Comparison of ENCODE assay signal across 2 cellular contexts in the genomic region with DNA sequence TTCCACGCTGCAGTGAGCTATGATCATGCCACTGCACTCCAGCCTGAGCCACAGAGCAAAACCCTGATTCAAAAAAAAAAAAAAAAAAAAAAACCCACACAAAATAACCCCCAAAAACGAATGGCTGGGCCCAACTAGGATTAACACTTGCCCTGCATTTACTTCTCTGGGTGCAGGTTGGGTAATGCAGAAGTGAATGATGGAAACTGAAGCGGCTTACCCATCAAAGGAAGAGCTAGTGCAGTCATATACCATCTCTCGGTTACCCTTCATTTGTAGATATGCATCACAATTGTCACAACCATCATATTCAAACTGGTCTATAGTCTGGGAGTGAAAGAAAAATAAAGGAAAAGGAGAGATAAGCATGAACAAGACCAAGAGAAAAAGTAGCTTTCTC.
TF ChIP-seq lines count a peak whose summit lies in the region.

No MANE protein-coding gene starts in this region.

TF ChIP-seq in SK-N-SH, 30 proteins besides CTCF, POLR2A, EP300 and RAD21:
- TF ChIP-seq SIN3A (IDR thresholded peaks at IDR 0.05; ENCODE audit: borderline replicate concordance, low read depth, low read length) = no peak
- no peak for TF ChIP-seq NRF1 (IDR thresholded peaks at IDR 0.05; ENCODE audit: low read depth, low read length)
- TF ChIP-seq ELF1 (IDR thresholded peaks at IDR 0.05) = no peak
- no peak for TF ChIP-seq TCF12 (IDR thresholded peaks at IDR 0.05)
- TF ChIP-seq FOXM1 (IDR thresholded peaks at IDR 0.05; ENCODE audit: low read depth) = no peak
- TF ChIP-seq MXI1 (IDR thresholded peaks at IDR 0.05; ENCODE audit: low read depth, low read length) = no peak
- no peak for TF ChIP-seq TEAD4 (IDR thresholded peaks at IDR 0.05; ENCODE audit: borderline replicate concordance, insufficient read depth)
- no peak for TF ChIP-seq CHD2 (IDR thresholded peaks at IDR 0.05; ENCODE audit: low read length, partially characterized antibody)
- TF ChIP-seq NFIC (IDR thresholded peaks at IDR 0.05; ENCODE audit: borderline replicate concordance) = no peak
- no peak for TF ChIP-seq SMC3 (IDR thresholded peaks at IDR 0.05; ENCODE audit: low read depth, low read length)
- no peak for TF ChIP-seq GABPA (IDR thresholded peaks at IDR 0.05; ENCODE audit: low read depth)
- no peak for TF ChIP-seq TAF1 (IDR thresholded peaks at IDR 0.05; ENCODE audit: borderline replicate concordance, low read depth, low read length)
- TF ChIP-seq RCOR1 (IDR thresholded peaks at IDR 0.05; ENCODE audit: low read length) = no peak

TF ChIP-seq in SK-N-SH treated with all-trans-retinoic acid at 6 μM for 48 hours, 23 proteins besides CTCF, POLR2A, EP300 and RAD21:
- TF ChIP-seq ESRRG (CRISPR knock-in tag; IDR thresholded peaks at IDR 0.05) (no peak), PPARA (CRISPR knock-in tag; IDR thresholded peaks at IDR 0.05; ENCODE audit: borderline replicate concordance) (no peak), ZFP30 (CRISPR knock-in tag; IDR thresholded peaks at IDR 0.05) (no peak), GLIS3 (CRISPR knock-in tag; IDR thresholded peaks at IDR 0.05) (no peak), ZNF8 (CRISPR knock-in tag; IDR thresholded peaks at IDR 0.05) (no peak)
- TF ChIP-seq, protein P1, sequence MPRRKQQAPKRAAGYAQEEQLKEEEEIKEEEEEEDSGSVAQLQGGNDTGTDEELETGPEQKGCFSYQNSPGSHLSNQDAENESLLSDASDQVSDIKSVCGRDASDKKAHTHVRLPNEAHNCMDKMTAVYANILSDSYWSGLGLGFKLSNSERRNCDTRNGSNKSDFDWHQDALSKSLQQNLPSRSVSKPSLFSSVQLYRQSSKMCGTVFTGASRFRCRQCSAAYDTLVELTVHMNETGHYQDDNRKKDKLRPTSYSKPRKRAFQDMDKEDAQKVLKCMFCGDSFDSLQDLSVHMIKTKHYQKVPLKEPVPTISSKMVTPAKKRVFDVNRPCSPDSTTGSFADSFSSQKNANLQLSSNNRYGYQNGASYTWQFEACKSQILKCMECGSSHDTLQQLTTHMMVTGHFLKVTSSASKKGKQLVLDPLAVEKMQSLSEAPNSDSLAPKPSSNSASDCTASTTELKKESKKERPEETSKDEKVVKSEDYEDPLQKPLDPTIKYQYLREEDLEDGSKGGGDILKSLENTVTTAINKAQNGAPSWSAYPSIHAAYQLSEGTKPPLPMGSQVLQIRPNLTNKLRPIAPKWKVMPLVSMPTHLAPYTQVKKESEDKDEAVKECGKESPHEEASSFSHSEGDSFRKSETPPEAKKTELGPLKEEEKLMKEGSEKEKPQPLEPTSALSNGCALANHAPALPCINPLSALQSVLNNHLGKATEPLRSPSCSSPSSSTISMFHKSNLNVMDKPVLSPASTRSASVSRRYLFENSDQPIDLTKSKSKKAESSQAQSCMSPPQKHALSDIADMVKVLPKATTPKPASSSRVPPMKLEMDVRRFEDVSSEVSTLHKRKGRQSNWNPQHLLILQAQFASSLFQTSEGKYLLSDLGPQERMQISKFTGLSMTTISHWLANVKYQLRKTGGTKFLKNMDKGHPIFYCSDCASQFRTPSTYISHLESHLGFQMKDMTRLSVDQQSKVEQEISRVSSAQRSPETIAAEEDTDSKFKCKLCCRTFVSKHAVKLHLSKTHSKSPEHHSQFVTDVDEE (CRISPR knock-in tag; IDR thresholded peaks at IDR 0.05) = no peak
- TF ChIP-seq, protein P2, sequence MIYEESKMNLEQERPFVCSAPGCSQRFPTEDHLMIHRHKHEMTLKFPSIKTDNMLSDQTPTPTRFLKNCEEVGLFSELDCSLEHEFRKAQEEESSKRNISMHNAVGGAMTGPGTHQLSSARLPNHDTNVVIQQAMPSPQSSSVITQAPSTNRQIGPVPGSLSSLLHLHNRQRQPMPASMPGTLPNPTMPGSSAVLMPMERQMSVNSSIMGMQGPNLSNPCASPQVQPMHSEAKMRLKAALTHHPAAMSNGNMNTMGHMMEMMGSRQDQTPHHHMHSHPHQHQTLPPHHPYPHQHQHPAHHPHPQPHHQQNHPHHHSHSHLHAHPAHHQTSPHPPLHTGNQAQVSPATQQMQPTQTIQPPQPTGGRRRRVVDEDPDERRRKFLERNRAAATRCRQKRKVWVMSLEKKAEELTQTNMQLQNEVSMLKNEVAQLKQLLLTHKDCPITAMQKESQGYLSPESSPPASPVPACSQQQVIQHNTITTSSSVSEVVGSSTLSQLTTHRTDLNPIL (CRISPR knock-in tag; IDR thresholded peaks at IDR 0.05; ENCODE audit: low read depth) = no peak
